ENCODE assay signal across 13 cellular contexts in the genomic region with DNA sequence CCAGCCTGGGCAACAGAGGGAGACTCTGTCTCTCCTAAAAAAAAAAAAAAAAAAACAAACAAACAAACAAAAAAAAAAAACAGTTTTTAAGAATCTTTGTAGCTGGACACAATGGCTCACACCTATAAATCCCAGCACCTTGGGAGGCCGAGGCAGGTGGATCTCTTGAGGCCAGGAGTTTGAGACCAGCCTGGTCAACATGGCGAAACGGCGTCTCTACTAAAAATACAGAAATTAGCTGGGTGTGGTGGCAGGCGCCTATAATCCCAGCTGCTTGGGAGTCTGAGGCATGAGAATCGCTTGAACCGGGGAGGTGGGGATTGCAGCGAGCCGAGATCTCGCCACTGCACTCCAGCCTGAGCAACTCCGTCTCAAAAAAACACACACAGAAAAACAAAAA. TPM values are rescaled to one million over a fixed set of nuclear protein-coding genes. Genes with fewer than 3 reads are reported as not detected.
DNase-seq lines count a peak whose midpoint lies in the region; ATAC-seq and TF ChIP-seq lines count a peak whose summit lies in the region.
"Had no signal": no experiment of that assay in that cellular context is flagged by ENCODE, and none has a peak within 500 bp of the region (broad histone marks: within the 10 kb centered on the region; RNA-seq: fewer than 3 reads in every experiment).

No MANE protein-coding gene starts in this region.

- H3K27ac ChIP-seq in right atrium auricular region, result no peak overlapping the region
- H3K27ac ChIP-seq in right cardiac atrium (ENCODE audit: low read length), result no peak overlapping the region
- peak overlapping the region; percentile 19 for H3K27ac ChIP-seq in caudate nucleus (ENCODE audit: low read depth, low read length)
- peak overlapping the region; percentile 20 for H3K27ac ChIP-seq in vagina
- H3K27ac ChIP-seq: coronary artery had no signal

- H3K9me3 ChIP-seq in right atrium auricular region (no peaks in the 10 kb centered on the region), right cardiac atrium (ENCODE audit: control insufficient read depth, low read length) (no peaks in the 10 kb centered on the region), vagina (no peaks in the 10 kb centered on the region)

- no peak for ATAC-seq in right cardiac atrium
- ATAC-seq: PC-3 had no signal

- 85% methylated on average over 11 of the region's 11 CpGs for WGBS in right cardiac atrium

- H3K4me3 ChIP-seq in right atrium auricular region (no peak overlapping the region), right cardiac atrium (ENCODE audit: low read length) (no peak overlapping the region), vagina (no peak overlapping the region)
- H3K4me3 ChIP-seq: coronary artery had no signal

- H3K27me3 Mint-ChIP-seq in neural crest cell (ENCODE audit: low read depth), result no peaks in the 10 kb centered on the region
- H3K27me3 Mint-ChIP-seq: CD8-positive, alpha-beta memory T cell had no signal

- H3K27me3 ChIP-seq in right atrium auricular region, result no peaks in the 10 kb centered on the region
- H3K27me3 ChIP-seq in right cardiac atrium (ENCODE audit: control insufficient read depth, insufficient read depth), result no peaks in the 10 kb centered on the region
- H3K27me3 ChIP-seq in vagina, result no peaks in the 10 kb centered on the region

- peaks cover 30% of the 10 kb centered on the region for H3K36me3 Mint-ChIP-seq in neural crest cell (ENCODE audit: low read depth)

- H3K27ac Mint-ChIP-seq in neural crest cell (ENCODE audit: unreplicated experiment), result peak overlapping the region; percentile 75
- H3K27ac Mint-ChIP-seq: activated T-helper 2 cell treated with anti-CD3 and anti-CD28 coated beads, Interferon-gamma antibody, Interleukin-2, Interleukin-4, amounts not matched to agents 10 μg/mL and 5 μg/mL and 100 μg/mL, durations not matched to agents 14 hours and 24 hours and 36 hours had no signal

- peaks cover 0 to 12% of the 10 kb centered on the region in 2 donors for H3K4me1 ChIP-seq in right atrium auricular region
- H3K4me1 ChIP-seq in right cardiac atrium (ENCODE audit: control insufficient read depth, insufficient read depth, low read length), result no peaks in the 10 kb centered on the region
- H3K4me1 ChIP-seq in vagina, result peaks cover 19% of the 10 kb centered on the region

- peaks cover 42% of the 10 kb centered on the region for H3K4me1 Mint-ChIP-seq in neural crest cell

- no peak for TF ChIP-seq POLR2A in vagina (IDR thresholded peaks at IDR 0.05)

- H3K4me3 Mint-ChIP-seq in neural crest cell, result no peak overlapping the region
- H3K4me3 Mint-ChIP-seq: CD8-positive, alpha-beta memory T cell had no signal

- H3K36me3 ChIP-seq in right atrium auricular region (peaks cover 100% of the 10 kb centered on the region), vagina (peaks cover 0 to 72% of the 10 kb centered on the region in 2 donors)

- intact Hi-C loops in right cardiac atrium (cut with DNase I), result loop anchor here in 2 of 4 donors (5.0 to 10.0 kb wide), 2 partner anchors 53 to 91 kb away; a partner anchor contains a TSS
- intact Hi-C loops in vagina (cut with DNase I), result no loop called here

- H3K9me3 Mint-ChIP-seq in neural crest cell, result no peaks in the 10 kb centered on the region
- H3K9me3 Mint-ChIP-seq: activated T-helper 2 cell treated with anti-CD3 and anti-CD28 coated beads, Interferon-gamma antibody, Interleukin-2, Interleukin-4, amounts not matched to agents 10 μg/mL and 5 μg/mL and 100 μg/mL, durations not matched to agents 14 hours and 24 hours and 36 hours; CD8-positive, alpha-beta memory T cell had no signal

- no peak for TF ChIP-seq CTCF in right atrium auricular region (IDR thresholded peaks at IDR 0.05)
- TF ChIP-seq CTCF in neural crest cell (conservative IDR thresholded peaks at IDR 0.05), result no peak
- no peak for TF ChIP-seq CTCF in vagina (IDR thresholded peaks at IDR 0.05)

- peak; percentile 54 for DNase-seq in right atrium auricular region (ENCODE audit: low spot score)
- DNase-seq in right cardiac atrium, result no peak
- DNase-seq in caudate nucleus (lab: John Stamatoyannopoulos, UW), result no peak
- no peak for DNase-seq in neural crest cell (ENCODE audit: low read depth, low spot score)
- no peak for DNase-seq in vagina (ENCODE audit: extremely low spot score in 2 of 2)
- no peak for DNase-seq in mesenteric fat pad (ENCODE audit: low spot score)
- no peak for DNase-seq in NCI-H187 treated with DMSO at 0.1 percent for 48 hours (lab: John Stamatoyannopoulos, UW)
- DNase-seq: CD8-positive, alpha-beta memory T cell; MM.1S; PC-3; stimulated activated CD4-positive, alpha-beta T cell treated with anti-CD3 and anti-CD28 coated beads, Interleukin-4, amount 100 ng/mL, for 4 hours had no signal

RNA-seq across cellular contexts. Expression of a gene that starts 53.1 kb away (rescaled TPM):
- total RNA-seq in right atrium auricular region (1 to 10 TPM; 4.1 TPM), right cardiac atrium (1 to 10 TPM; 3.4 to 6.6 (median 5.3) TPM), neural crest cell (17.9 and 19.3 TPM in 2 replicates), vagina (9.6 TPM), mesenteric fat pad (30.0 TPM)
- polyA plus RNA-seq in right cardiac atrium, result 4.1 TPM

Comparison
In these comparisons a context has a peak if more than half of its experiments do, and no peak if none do; other contexts are left out.
1. H3K27ac ChIP-seq: peak in caudate nucleus (single experiment) and vagina (single experiment); none in right atrium auricular region (0 of 2) and right cardiac atrium (single experiment).